Comparison of ENCODE assay signal across 10 cellular contexts in genomic region chr10:72779874-72780273, GRCh38.
"Had no signal": no experiment of that assay in that cellular context is flagged by ENCODE, and none has a peak within 500 bp of the region (broad histone marks: within the 10 kb centered on the region; RNA-seq: fewer than 3 reads in every experiment).

No MANE protein-coding gene starts in this region.

- H3K27ac ChIP-seq: GM23248 had no signal

- H3K36me3 ChIP-seq: HAP-1 had no signal

- H3K9ac ChIP-seq: GM23248 had no signal

- H3K4me3 Mint-ChIP-seq: GM23338, H9, HFFc6 had no signal

- DNase-seq: GM23248, GOT3, H7, H9, HCEC 1CT, HFFc6 had no signal

- H3K9me3 ChIP-seq: HAP-1 had no signal

- FAIRE-seq: H1 had no signal

- H3K27ac Mint-ChIP-seq: GM23338, H9, HFFc6 had no signal

- H3K4me3 ChIP-seq: GM23248, GM23338, HAP-1 had no signal

- ATAC-seq: GM23338, HCT116 had no signal

- H3K9me3 Mint-ChIP-seq: HFFc6 had no signal

- H2AFZ ChIP-seq: GM23248, GM23338 had no signal

- H3K4me2 ChIP-seq: GM23338 had no signal
